Comparison of ENCODE assay signal across 8 cellular contexts in the genomic region with DNA sequence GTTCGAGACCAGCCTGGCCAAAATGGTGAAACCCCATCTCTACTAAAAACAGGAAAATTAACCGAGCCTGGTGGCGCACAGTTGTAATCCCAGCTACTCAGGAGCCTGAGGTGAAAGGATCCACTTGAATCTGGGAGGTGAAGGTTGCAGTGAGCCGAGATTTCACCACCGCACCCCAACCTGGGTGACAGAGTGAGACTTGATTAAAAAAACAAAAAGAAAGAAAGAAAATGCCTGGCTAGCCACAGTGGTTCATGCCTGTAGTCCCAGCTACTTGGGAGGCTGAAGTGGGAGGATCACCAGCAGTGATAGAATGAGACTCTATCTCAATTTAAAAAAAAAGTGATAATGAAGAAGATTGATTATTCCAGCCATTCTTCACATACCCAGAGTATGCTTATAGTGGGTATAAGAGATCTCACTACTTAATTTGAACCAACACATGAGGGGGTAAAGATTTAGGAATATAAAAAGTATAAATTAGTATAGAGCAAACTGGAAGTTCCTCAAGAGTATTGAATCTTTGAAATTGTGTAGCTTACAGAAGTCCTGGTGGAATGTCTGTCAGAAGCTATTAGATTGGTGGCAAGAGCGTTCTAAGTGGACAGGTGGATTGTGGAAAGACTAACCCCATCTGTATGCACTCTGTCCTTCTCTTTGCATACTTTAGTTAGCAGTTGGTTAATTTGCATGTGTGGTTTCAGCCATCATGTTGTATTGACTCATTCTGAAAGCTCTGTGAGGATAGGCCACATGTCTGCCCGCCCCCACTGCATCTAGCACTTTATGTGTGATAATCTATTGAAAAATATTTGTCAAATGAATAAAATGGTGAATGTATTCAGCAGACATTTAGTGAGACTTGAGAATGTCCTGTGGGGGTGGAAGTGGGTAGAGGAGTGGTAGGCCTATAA. TPM values are rescaled to one million over a fixed set of nuclear protein-coding genes. Genes with fewer than 3 reads are reported as not detected.
DNase-seq lines count a peak whose midpoint lies in the region; ATAC-seq and TF ChIP-seq lines count a peak whose summit lies in the region.

No MANE protein-coding gene starts in this region.

- POLR2A ChIA-PET in AG04449 (lab: Yijun Ruan, JAX) = interaction anchor here (1.2 kb wide), 1 partner anchor 56 kb away, joined by 4 read pairs; no protein-coding TSS in a partner anchor

- 95 to 98% methylated on average over 7 of the region's 7 CpGs for WGBS in aorta, 2 donors
- WGBS in esophagus muscularis mucosa = 88% methylated on average over 7 of the region's 7 CpGs

- H3K27ac ChIP-seq in aorta (ENCODE audit: low read depth in 1 of 2, low read length in 2 of 2) = no peak overlapping the region
- H3K27ac ChIP-seq in esophagus muscularis mucosa (replicated peaks in 1 of 4) = no peak overlapping the region

- CTCF ChIA-PET in AG04449 (lab: Yijun Ruan, JAX) = interaction anchor here (1.2 to 1.8 kb wide), 3 partner anchors 13 to 153 kb away, joined by 3 to 5 read pairs (median 4); no protein-coding TSS in a partner anchor

- H3K9me3 ChIP-seq in aorta (ENCODE audit: control insufficient read depth, low read length) = no peaks in the 10 kb centered on the region
- H3K9me3 ChIP-seq in esophagus muscularis mucosa = no peaks in the 10 kb centered on the region

- H3K4me1 ChIP-seq in aorta (ENCODE audit: control insufficient read depth in 1 of 2, insufficient read depth in 2 of 2, low read length in 2 of 2) (peaks cover 3 to 10% of the 10 kb centered on the region in 2 donors), esophagus muscularis mucosa (peaks cover 36 to 63% (median 50%) of the 10 kb centered on the region in 4 donors)

- H3K36me3 ChIP-seq in aorta (ENCODE audit: control insufficient read depth in 1 of 2, insufficient read depth in 2 of 2, low read length in 1 of 2) (no peaks in the 10 kb centered on the region), esophagus muscularis mucosa (peaks cover under 1 to 19% (median 12%) of the 10 kb centered on the region in 4 donors)

- ATAC-seq in GM19328 (IDR thresholded peaks at IDR 0.05; ENCODE audit: unreplicated experiment) (peak; percentile 93), HG03196 (IDR thresholded peaks at IDR 0.05; ENCODE audit: unreplicated experiment) (peak; percentile 91), aorta (ENCODE audit: low FRiP score) (no peak)

- TF ChIP-seq POLR2A in esophagus muscularis mucosa (IDR thresholded peaks at IDR 0.05; ENCODE audit: low read depth) = no peak

- DNase-seq in AG04449 (ENCODE audit: low read depth, low spot score) = peak; percentile 56
- peak; percentile 39 to 48 for DNase-seq in activated CD4-positive, alpha-beta T cell treated with anti-CD3 and anti-CD28 coated beads, Interleukin-2, amount 50 U/mL, for 4 hours
- peak; percentile 75 for DNase-seq in kidney tubule cell (ENCODE audit: low spot score)
- no peak for DNase-seq in DMS53 treated with DMSO at 0.1 percent for 48 hours (lab: John Stamatoyannopoulos, UW; ENCODE audit: unreplicated experiment)
- no peak for DNase-seq in aorta
- no peak for DNase-seq in esophagus muscularis mucosa (ENCODE audit: extremely low spot score)

- H3K4me3 ChIP-seq in AG04449 (ENCODE audit: low read depth, low read length) = no peak overlapping the region
- H3K4me3 ChIP-seq in aorta (ENCODE audit: low read length in 2 of 2) = no peak overlapping the region
- H3K4me3 ChIP-seq in esophagus muscularis mucosa = no peak overlapping the region

- TF ChIP-seq EP300 in esophagus muscularis mucosa (IDR thresholded peaks at IDR 0.05) = no peak

- no peaks in the 10 kb centered on the region for H3K27me3 ChIP-seq in aorta (ENCODE audit: control insufficient read depth in 1 of 2, insufficient read depth in 2 of 2, low read length in 1 of 2)
- H3K27me3 ChIP-seq in esophagus muscularis mucosa = no peaks in the 10 kb centered on the region

- intact Hi-C loops in aorta (cut with DNase I) (no loop called here), esophagus muscularis mucosa (cut with DNase I) (no loop called here)

- TF ChIP-seq CTCF in AG04449 (IDR thresholded peaks at IDR 0.05; ENCODE audit: insufficient read depth, low read length, missing control alignments) (no peak), esophagus muscularis mucosa (IDR thresholded peaks at IDR 0.05) (no peak)

RNA-seq across cellular contexts. Expression of a gene that starts 25.0 kb away (rescaled TPM):
- 10 to 100 TPM; 20.0 to 25.1 TPM for total RNA-seq in aorta
- 1 to 10 TPM; 3.1 to 5.9 TPM for polyA plus RNA-seq in aorta
- total RNA-seq in esophagus muscularis mucosa = 10 to 100 TPM; 15.1 to 23.7 (median 21.2) TPM

Comparison
In these comparisons a context has a peak if more than half of its experiments do, and no peak if none do; other contexts are left out.
1. DNase-seq: peak in AG04449 (single experiment), activated CD4-positive, alpha-beta T cell treated with anti-CD3 and anti-CD28 coated beads, Interleukin-2, amount 50 U/mL, for 4 hours (2 of 2) and kidney tubule cell (single experiment); none in DMS53 treated with DMSO at 0.1 percent for 48 hours (single experiment), aorta (0 of 2) and esophagus muscularis mucosa (single experiment).